Comparison of ENCODE assay signal across 24 cellular contexts in the genomic region with DNA sequence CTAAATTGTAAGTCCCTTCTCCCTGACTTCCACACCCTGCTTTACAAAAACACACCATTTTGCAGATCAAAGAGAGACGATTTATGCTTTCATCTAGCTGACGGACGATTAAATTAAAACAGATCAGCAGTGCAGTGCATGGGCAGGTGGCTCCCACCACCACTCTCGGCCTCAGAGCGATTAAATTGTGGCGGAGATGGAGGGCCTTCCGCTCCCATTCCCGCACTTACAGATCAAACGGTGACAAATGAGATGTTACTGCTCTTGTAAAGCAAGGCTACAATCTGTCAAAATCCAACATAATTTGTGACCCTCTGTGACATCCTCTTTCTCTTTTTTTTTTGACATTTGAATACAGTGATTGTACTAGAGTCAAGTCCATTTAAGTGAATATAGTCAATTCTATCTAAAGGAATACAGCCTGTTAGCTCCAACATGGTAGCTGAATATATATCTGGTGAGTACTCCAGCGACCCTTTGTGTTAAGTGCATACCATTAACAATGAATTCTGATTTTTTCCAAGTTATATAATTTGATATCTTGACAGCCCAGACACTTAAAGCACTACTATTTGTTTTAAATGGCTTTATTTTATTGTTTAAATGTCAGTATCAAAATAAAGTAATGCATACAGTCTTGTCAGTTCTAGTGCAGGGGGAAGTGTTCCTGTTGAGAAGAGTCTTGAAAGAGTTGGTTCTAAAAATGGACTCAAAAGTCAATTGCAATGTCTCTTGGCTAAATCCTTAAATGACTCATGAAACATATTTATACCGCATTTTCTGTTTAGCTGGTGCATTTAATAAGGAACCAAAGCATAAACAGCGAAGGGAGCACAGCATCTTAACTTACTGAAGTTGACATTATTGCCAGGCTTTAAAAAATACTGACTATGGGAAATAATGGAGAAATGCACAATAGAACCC.
"Had no signal": no experiment of that assay in that cellular context is flagged by ENCODE, and none has a peak within 500 bp of the region (broad histone marks: within the 10 kb centered on the region; RNA-seq: fewer than 3 reads in every experiment).

No MANE protein-coding gene starts in this region.

- H3K27ac ChIP-seq: lower lobe of right lung, neutrophil, ovary, right lobe of liver, stomach, transverse colon, uterus, WERI-Rb-1 had no signal

- H3K27me3 ChIP-seq: neutrophil, ovary, right lobe of liver, stomach, transverse colon, uterus had no signal

- H3K9me3 ChIP-seq: lower lobe of right lung, neutrophil, ovary, right lobe of liver, stomach, transverse colon, uterus had no signal

- H3K36me3 ChIP-seq: lower lobe of right lung, neutrophil, ovary, right lobe of liver, stomach, transverse colon, uterus had no signal

- DNase-seq: activated CD4-positive, alpha-beta T cell treated with anti-CD3 and anti-CD28 coated beads, Interleukin-2, amount 10 ng/mL, durations not matched to agents 7 days and 5 days; activated CD4-positive, CD25-positive, alpha-beta regulatory T cell treated with anti-CD3 and anti-CD28 coated beads, Interleukin-2, amount 50 U/mL, for 72 hours; activated CD8-positive, alpha-beta memory T cell treated with anti-CD3 and anti-CD28 coated beads, Interleukin-2, amount 10 ng/mL, durations not matched to agents 7 days and 5 days; activated CD8-positive, alpha-beta T cell treated with anti-CD3 and anti-CD28 coated beads for 36 hours; activated gamma-delta T cell; activated naive CD4-positive, alpha-beta T cell treated with anti-CD3 and anti-CD28 coated beads, Interleukin-2, amount 50 U/mL, for 16 hours; activated naive CD8-positive, alpha-beta T cell treated with anti-CD3 and anti-CD28 coated beads, Interleukin-2, amount 50 U/mL, for 24 hours; activated T-cell treated with anti-CD3 and anti-CD28 coated beads for 4 hours; effector CD4-positive, alpha-beta T cell; erythroblast; foreskin fibroblast; left colon; lower lobe of right lung; naive thymus-derived CD8-positive, alpha-beta T cell; ovary; right lobe of liver; small intestine; stimulated activated CD4-positive, alpha-beta T cell treated with anti-CD3 and anti-CD28 coated beads, Interleukin-2, amount 100 ng/mL, for 24 hours; stomach; transverse colon; uterus; WERI-Rb-1 had no signal

- H3K4me1 ChIP-seq: lower lobe of right lung, right lobe of liver, transverse colon, uterus had no signal

- ATAC-seq: activated CD8-positive, alpha-beta memory T cell treated with anti-CD3 and anti-CD28 coated beads, Interleukin-2, amount 10 ng/mL, durations not matched to agents 7 days and 5 days; activated CD8-positive, alpha-beta T cell treated with anti-CD3 and anti-CD28 coated beads for 36 hours; activated naive CD8-positive, alpha-beta T cell treated with anti-CD3 and anti-CD28 coated beads, Interleukin-2, amount 50 U/mL, for 24 hours; left colon; lower lobe of right lung; naive thymus-derived CD8-positive, alpha-beta T cell; right lobe of liver; stimulated activated effector memory CD8-positive, alpha-beta T cell treated with anti-CD3 and anti-CD28 coated beads, Interleukin-12 subunit alpha, Interleukin-12 subunit beta, amount 100 ng/mL, for 72 hours had no signal

- H3K4me3 ChIP-seq: lower lobe of right lung, ovary, right lobe of liver, stomach, transverse colon, uterus had no signal
